In the genomic region with DNA sequence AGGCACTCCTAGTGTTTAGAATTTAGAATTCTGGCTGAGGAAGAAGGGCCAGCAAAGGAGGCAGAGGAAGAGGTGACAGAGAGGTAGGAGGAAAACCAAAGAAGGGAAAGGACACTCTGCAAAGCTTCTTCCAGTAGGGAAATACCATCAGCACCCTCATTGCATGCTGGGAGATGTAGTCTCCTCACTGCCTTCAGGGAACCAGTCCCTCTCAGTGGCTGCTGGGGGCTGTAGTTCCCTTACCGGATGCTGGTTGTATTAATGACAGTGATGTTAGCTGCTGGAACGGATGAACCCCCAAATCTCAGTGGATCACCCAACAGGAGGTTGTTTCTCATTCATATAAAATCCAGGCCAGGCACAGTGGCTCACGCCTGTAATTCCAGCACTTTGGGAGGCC, we compare ENCODE assay signal across 6 cellular contexts. TPM values are rescaled to one million over a fixed set of nuclear protein-coding genes. Genes with fewer than 3 reads are reported as not detected.
DNase-seq lines count a peak whose midpoint lies in the region; ATAC-seq and TF ChIP-seq lines count a peak whose summit lies in the region.

No MANE protein-coding gene starts in this region.

- ATAC-seq in activated B cell treated with CpG ODN at 0.5 μM for 24 hours (ENCODE audit: low read depth) (peak; percentile 62), HG03175 (IDR thresholded peaks at IDR 0.05; ENCODE audit: unreplicated experiment) (no peak)

- peaks cover 7% of the 10 kb centered on the region for H3K9me3 Mint-ChIP-seq in activated B cell treated with CpG ODN at 0.5 μM for 24 hours

- DNase-seq in GM10266 (ENCODE audit: extremely low spot score) (peak; percentile 92), HK-2 (ENCODE audit: unreplicated experiment) (peak; percentile 50), activated B cell treated with CpG ODN at 0.5 μM for 24 hours (no peak), islet precursor cell (peak; percentile 86), NCI-H1048 (lab: John Stamatoyannopoulos, UW) (no peak)

- intact Hi-C loops in activated B cell treated with CpG ODN at 0.5 μM for 24 hours (cut with micrococcal nuclease), result loop anchor here (1.0 kb wide), 1 partner anchor 42 kb away; the partner anchor contains the start of gene GRWD1

- TF ChIP-seq CTCF in GM10266 (IDR thresholded peaks at IDR 0.05; ENCODE audit: control insufficient read depth, insufficient read depth, low read depth, missing control alignments) (no peak), activated B cell treated with CpG ODN at 0.5 μM for 24 hours (IDR thresholded peaks at IDR 0.05) (no peak)

- peaks cover 19% of the 10 kb centered on the region for H3K4me1 Mint-ChIP-seq in activated B cell treated with CpG ODN at 0.5 μM for 24 hours

- H3K36me3 Mint-ChIP-seq in activated B cell treated with CpG ODN at 0.5 μM for 24 hours (ENCODE audit: low read depth), result no peaks in the 10 kb centered on the region

- CTCF ChIA-PET in activated B cell treated with CpG ODN at 0.5 μM for 24 hours (lab: Charles Lee), result interaction anchor here (2.0 kb wide), 1 partner anchor 12 kb away, joined by 5 read pairs; the partner anchor contains the start of gene KDELR1

- H3K27ac Mint-ChIP-seq in activated B cell treated with CpG ODN at 0.5 μM for 24 hours, result no peak overlapping the region

- no peak overlapping the region for H3K4me3 Mint-ChIP-seq in activated B cell treated with CpG ODN at 0.5 μM for 24 hours

- POLR2A ChIA-PET in activated B cell treated with CpG ODN at 0.5 μM for 24 hours (lab: Charles Lee), result interaction anchor here (0.6 to 1.8 kb wide), 5 partner anchors 10 to 407 kb away, joined by 3 to 7 read pairs (median 4); partner anchors contain the start of genes GRIN2D and KDELR1

- H3K27me3 Mint-ChIP-seq in activated B cell treated with CpG ODN at 0.5 μM for 24 hours, result peaks cover 18% of the 10 kb centered on the region

RNA-seq across cellular contexts. Expression of gene GRIN2D, which starts 10.1 kb away (rescaled TPM):
- 0.93 and 1.2 TPM in 2 replicates for total RNA-seq in activated B cell treated with CpG ODN at 0.5 μM for 24 hours

RNA-seq across cellular contexts. Expression of gene KDELR1, which starts 12.3 kb away (rescaled TPM):
- total RNA-seq in activated B cell treated with CpG ODN at 0.5 μM for 24 hours, result 50.8 and 51.9 TPM in 2 replicates

RNA-seq across cellular contexts. Expression of gene SYNGR4, which starts 39.4 kb away (rescaled TPM):
- not detected in 2 replicates for total RNA-seq in activated B cell treated with CpG ODN at 0.5 μM for 24 hours

RNA-seq across cellular contexts. Expression of gene TMEM143, which starts 39.9 kb away (rescaled TPM):
- total RNA-seq in activated B cell treated with CpG ODN at 0.5 μM for 24 hours, result 10.2 and 10.5 TPM in 2 replicates

RNA-seq across cellular contexts. Expression of gene GRWD1, which starts 42.2 kb away (rescaled TPM):
- total RNA-seq in activated B cell treated with CpG ODN at 0.5 μM for 24 hours, result 63.4 and 71.4 TPM in 2 replicates

Comparison
In these comparisons a context has a peak if more than half of its experiments do, and no peak if none do; other contexts are left out.
1. DNase-seq: peak in GM10266 (single experiment), HK-2 (single experiment) and islet precursor cell (single experiment); none in activated B cell treated with CpG ODN at 0.5 μM for 24 hours (single experiment) and NCI-H1048 (single experiment).